ENCODE assay signal across 8 cellular contexts in genomic region chr7:44914992-44915607, GRCh38.
DNase-seq lines count a peak whose midpoint lies in the region; ATAC-seq lines count a peak whose summit lies in the region.

No MANE protein-coding gene starts in this region.

- peak; percentile 72 for ATAC-seq in HG02623 (IDR thresholded peaks at IDR 0.05; ENCODE audit: unreplicated experiment)
- peak; percentile 92 for ATAC-seq in stimulated activated effector memory CD8-positive, alpha-beta T cell treated with anti-CD3 and anti-CD28 coated beads, Interleukin-12 subunit alpha, Interleukin-12 subunit beta, amount 100 ng/mL, for 72 hours
- no peak for ATAC-seq in HG02678 (IDR thresholded peaks at IDR 0.05; ENCODE audit: unreplicated experiment)

- no peaks in the 10 kb centered on the region for H3K9me3 Mint-ChIP-seq in stimulated activated effector memory CD8-positive, alpha-beta T cell treated with anti-CD3 and anti-CD28 coated beads, Interleukin-12 subunit alpha, Interleukin-12 subunit beta, amount 100 ng/mL, for 72 hours

- no peaks in the 10 kb centered on the region for H3K4me1 Mint-ChIP-seq in stimulated activated effector memory CD8-positive, alpha-beta T cell treated with anti-CD3 and anti-CD28 coated beads, Interleukin-12 subunit alpha, Interleukin-12 subunit beta, amount 100 ng/mL, for 72 hours

- H3K36me3 Mint-ChIP-seq in stimulated activated effector memory CD8-positive, alpha-beta T cell treated with anti-CD3 and anti-CD28 coated beads, Interleukin-12 subunit alpha, Interleukin-12 subunit beta, amount 100 ng/mL, for 72 hours: no peaks in the 10 kb centered on the region

- H3K4me3 Mint-ChIP-seq in stimulated activated effector memory CD8-positive, alpha-beta T cell treated with anti-CD3 and anti-CD28 coated beads, Interleukin-12 subunit alpha, Interleukin-12 subunit beta, amount 100 ng/mL, for 72 hours: no peak overlapping the region

- peak overlapping the region; percentile 68 for H3K27ac Mint-ChIP-seq in stimulated activated effector memory CD8-positive, alpha-beta T cell treated with anti-CD3 and anti-CD28 coated beads, Interleukin-12 subunit alpha, Interleukin-12 subunit beta, amount 100 ng/mL, for 72 hours

- DNase-seq in activated CD4-positive, alpha-beta T cell treated with anti-CD3 and anti-CD28 coated beads for 24 hours (ENCODE audit: low read depth in 2 of 2): peak; percentile 44 to 54
- DNase-seq in effector CD4-positive, alpha-beta T cell: peak; percentile 62
- DNase-seq in stimulated activated effector memory CD8-positive, alpha-beta T cell treated with anti-CD3 and anti-CD28 coated beads, Interleukin-12 subunit alpha, Interleukin-12 subunit beta, amount 100 ng/mL, for 72 hours (ENCODE audit: low spot score in 2 of 2): peak in 1 of 2 donors; percentile 58
- DNase-seq in NK-92 (lab: John Stamatoyannopoulos, UW; ENCODE audit: unreplicated experiment): no peak
- no peak for DNase-seq in HuH-7.5 (ENCODE audit: low spot score)
- no peak for DNase-seq in NCI-H524 (lab: John Stamatoyannopoulos, UW)

Comparison
In these comparisons a context has a peak if more than half of its experiments do, and no peak if none do; other contexts are left out.
1. DNase-seq: peak in activated CD4-positive, alpha-beta T cell treated with anti-CD3 and anti-CD28 coated beads for 24 hours (2 of 2) and effector CD4-positive, alpha-beta T cell (single experiment); none in NK-92 (single experiment), HuH-7.5 (single experiment) and NCI-H524 (0 of 2).